In genomic region chr18:69899154-69899923, GRCh38 we compare ENCODE assay signal across 8 cellular contexts. TPM values are rescaled to one million over a fixed set of nuclear protein-coding genes. Genes with fewer than 3 reads are reported as not detected.
A peak's percentile ranks its signal among the peaks of the same experiment; 100 is the strongest.
DNase-seq lines count a peak whose midpoint lies in the region; ATAC-seq and FAIRE-seq lines count a peak whose summit lies in the region.
"Not testable (repeated sequence)": the region's sequence is repeated elsewhere in the genome, so short reads cannot be mapped to it uniquely, and the experiment has no call there.

No MANE protein-coding gene starts in this region.

- CTCF ChIA-PET in activated CD4-positive, alpha-beta T cell treated with anti-CD3 and anti-CD28 coated beads, Interleukin-2, amount 10 ng/mL, durations not matched to agents 7 days and 5 days (lab: Charles Lee) = interaction anchor here (0.8 to 2.2 kb wide), 9 partner anchors 9 to 77 kb away, joined by 3 to 9 read pairs (median 5); no protein-coding TSS in a partner anchor

- POLR2A ChIA-PET in activated CD4-positive, alpha-beta T cell treated with anti-CD3 and anti-CD28 coated beads, Interleukin-2, amount 10 ng/mL, durations not matched to agents 7 days and 5 days (lab: Charles Lee) = interaction anchor here (0.6 to 1.6 kb wide), 2 partner anchors 45 to 47 kb away, joined by 3 read pairs; no protein-coding TSS in a partner anchor

- not testable (repeated sequence) for H3K9me3 Mint-ChIP-seq in CD4-positive, CD25-positive, alpha-beta regulatory T cell; T-helper 1 cell treated with Interleukin-12 subunit alpha and Interleukin-12 subunit beta and Interleukin-4 antibody, amounts not matched to agents 30 μg/mL and 1 μg/mL, for 36 hours; activated CD4-positive, alpha-beta T cell treated with anti-CD3 and anti-CD28 coated beads, Interleukin-2, amount 10 ng/mL, durations not matched to agents 7 days and 5 days; activated T-cell treated with anti-CD3 and anti-CD28 coated beads, Interleukin-2, amount 50 U/mL, for 4 hours; activated naive CD4-positive, alpha-beta T cell treated with anti-CD3 and anti-CD28 coated beads, Interleukin-2, amount 50 U/mL, for 24 hours; central memory CD8-positive, alpha-beta T cell; natural killer cell treated with Interleukin-12 subunit alpha and Interleukin-12 subunit beta and Interleukin-15 and Interleukin-18, amount 100 ng/mL, for 72 hours

- peak overlapping the region in 1 of 3 donors; percentile 18 for H3K27ac Mint-ChIP-seq in CD4-positive, CD25-positive, alpha-beta regulatory T cell
- peak overlapping the region; percentile 86 for H3K27ac Mint-ChIP-seq in T-helper 1 cell treated with Interleukin-12 subunit alpha and Interleukin-12 subunit beta and Interleukin-4 antibody, amounts not matched to agents 30 μg/mL and 1 μg/mL, for 36 hours
- H3K27ac Mint-ChIP-seq in activated CD4-positive, alpha-beta T cell treated with anti-CD3 and anti-CD28 coated beads, Interleukin-2, amount 10 ng/mL, durations not matched to agents 7 days and 5 days = peak overlapping the region; percentile 87
- H3K27ac Mint-ChIP-seq in activated naive CD4-positive, alpha-beta T cell treated with anti-CD3 and anti-CD28 coated beads, Interleukin-2, amount 50 U/mL, for 24 hours = peak overlapping the region; percentile 24
- not testable (repeated sequence) for H3K27ac Mint-ChIP-seq in central memory CD8-positive, alpha-beta T cell (ENCODE audit: low read depth)
- H3K27ac Mint-ChIP-seq in natural killer cell treated with Interleukin-12 subunit alpha and Interleukin-12 subunit beta and Interleukin-15 and Interleukin-18, amount 100 ng/mL, for 72 hours = peak overlapping the region; percentile 96 to 97

- H3K4me1 Mint-ChIP-seq in CD4-positive, CD25-positive, alpha-beta regulatory T cell = peaks cover 23 to 34% (median 30%) of the 10 kb centered on the region in 4 donors
- H3K4me1 Mint-ChIP-seq in T-helper 1 cell treated with Interleukin-12 subunit alpha and Interleukin-12 subunit beta and Interleukin-4 antibody, amounts not matched to agents 30 μg/mL and 1 μg/mL, for 36 hours (ENCODE audit: low read depth) = peaks cover 63% of the 10 kb centered on the region
- peaks cover 65% of the 10 kb centered on the region for H3K4me1 Mint-ChIP-seq in activated CD4-positive, alpha-beta T cell treated with anti-CD3 and anti-CD28 coated beads, Interleukin-2, amount 10 ng/mL, durations not matched to agents 7 days and 5 days
- H3K4me1 Mint-ChIP-seq in activated T-cell treated with anti-CD3 and anti-CD28 coated beads, Interleukin-2, amount 50 U/mL, for 4 hours (ENCODE audit: low read depth) = peaks cover 72% of the 10 kb centered on the region
- H3K4me1 Mint-ChIP-seq in activated naive CD4-positive, alpha-beta T cell treated with anti-CD3 and anti-CD28 coated beads, Interleukin-2, amount 50 U/mL, for 24 hours = peaks cover 64% of the 10 kb centered on the region
- peaks cover 45% of the 10 kb centered on the region for H3K4me1 Mint-ChIP-seq in central memory CD8-positive, alpha-beta T cell
- peaks cover 64 to 66% of the 10 kb centered on the region in 2 donors for H3K4me1 Mint-ChIP-seq in natural killer cell treated with Interleukin-12 subunit alpha and Interleukin-12 subunit beta and Interleukin-15 and Interleukin-18, amount 100 ng/mL, for 72 hours (ENCODE audit: low read depth in 2 of 2)

- H3K27me3 Mint-ChIP-seq in CD4-positive, CD25-positive, alpha-beta regulatory T cell; T-helper 1 cell treated with Interleukin-12 subunit alpha and Interleukin-12 subunit beta and Interleukin-4 antibody, amounts not matched to agents 30 μg/mL and 1 μg/mL, for 36 hours (ENCODE audit: low read depth); activated CD4-positive, alpha-beta T cell treated with anti-CD3 and anti-CD28 coated beads, Interleukin-2, amount 10 ng/mL, durations not matched to agents 7 days and 5 days; activated T-cell treated with anti-CD3 and anti-CD28 coated beads, Interleukin-2, amount 50 U/mL, for 4 hours (ENCODE audit: low read depth); activated naive CD4-positive, alpha-beta T cell treated with anti-CD3 and anti-CD28 coated beads, Interleukin-2, amount 50 U/mL, for 24 hours; central memory CD8-positive, alpha-beta T cell; natural killer cell treated with Interleukin-12 subunit alpha and Interleukin-12 subunit beta and Interleukin-15 and Interleukin-18, amount 100 ng/mL, for 72 hours: not testable (repeated sequence)

- not testable (repeated sequence) for H3K4me3 ChIP-seq in CD4-positive, CD25-positive, alpha-beta regulatory T cell (ENCODE audit: low read depth, low read length)

- not testable (repeated sequence) for H3K27me3 ChIP-seq in CD4-positive, CD25-positive, alpha-beta regulatory T cell (ENCODE audit: control insufficient read depth, insufficient read depth, low read length)

- H3K36me3 Mint-ChIP-seq in CD4-positive, CD25-positive, alpha-beta regulatory T cell = peaks cover 26% of the 10 kb centered on the region
- H3K36me3 Mint-ChIP-seq in T-helper 1 cell treated with Interleukin-12 subunit alpha and Interleukin-12 subunit beta and Interleukin-4 antibody, amounts not matched to agents 30 μg/mL and 1 μg/mL, for 36 hours (ENCODE audit: low read depth) = peaks cover 54% of the 10 kb centered on the region
- peaks cover 73% of the 10 kb centered on the region for H3K36me3 Mint-ChIP-seq in activated CD4-positive, alpha-beta T cell treated with anti-CD3 and anti-CD28 coated beads, Interleukin-2, amount 10 ng/mL, durations not matched to agents 7 days and 5 days (ENCODE audit: low read depth)
- peaks cover 43% of the 10 kb centered on the region for H3K36me3 Mint-ChIP-seq in activated T-cell treated with anti-CD3 and anti-CD28 coated beads, Interleukin-2, amount 50 U/mL, for 4 hours (ENCODE audit: insufficient read depth)
- peaks cover 28% of the 10 kb centered on the region for H3K36me3 Mint-ChIP-seq in activated naive CD4-positive, alpha-beta T cell treated with anti-CD3 and anti-CD28 coated beads, Interleukin-2, amount 50 U/mL, for 24 hours
- not testable (repeated sequence) for H3K36me3 Mint-ChIP-seq in central memory CD8-positive, alpha-beta T cell (ENCODE audit: insufficient read depth)
- H3K36me3 Mint-ChIP-seq in natural killer cell treated with Interleukin-12 subunit alpha and Interleukin-12 subunit beta and Interleukin-15 and Interleukin-18, amount 100 ng/mL, for 72 hours = peaks cover 32% of the 10 kb centered on the region

- H3K4me3 Mint-ChIP-seq in CD4-positive, CD25-positive, alpha-beta regulatory T cell = peak overlapping the region in 3 of 4 donors; percentile 46 to 62 (median 54)
- peak overlapping the region; percentile 82 for H3K4me3 Mint-ChIP-seq in T-helper 1 cell treated with Interleukin-12 subunit alpha and Interleukin-12 subunit beta and Interleukin-4 antibody, amounts not matched to agents 30 μg/mL and 1 μg/mL, for 36 hours
- H3K4me3 Mint-ChIP-seq in activated CD4-positive, alpha-beta T cell treated with anti-CD3 and anti-CD28 coated beads, Interleukin-2, amount 10 ng/mL, durations not matched to agents 7 days and 5 days = peak overlapping the region; percentile 54
- peak overlapping the region; percentile 55 for H3K4me3 Mint-ChIP-seq in activated T-cell treated with anti-CD3 and anti-CD28 coated beads, Interleukin-2, amount 50 U/mL, for 4 hours
- peak overlapping the region; percentile 60 for H3K4me3 Mint-ChIP-seq in activated naive CD4-positive, alpha-beta T cell treated with anti-CD3 and anti-CD28 coated beads, Interleukin-2, amount 50 U/mL, for 24 hours
- H3K4me3 Mint-ChIP-seq in central memory CD8-positive, alpha-beta T cell = peak overlapping the region; percentile 50
- peak overlapping the region; percentile 90 for H3K4me3 Mint-ChIP-seq in natural killer cell treated with Interleukin-12 subunit alpha and Interleukin-12 subunit beta and Interleukin-15 and Interleukin-18, amount 100 ng/mL, for 72 hours

- peaks cover 16% of the 10 kb centered on the region for H3K4me1 ChIP-seq in CD4-positive, CD25-positive, alpha-beta regulatory T cell (ENCODE audit: control insufficient read depth, insufficient read depth, low read length, poor library complexity, severe bottlenecking)

- peaks cover 10% of the 10 kb centered on the region for H3K36me3 ChIP-seq in CD4-positive, CD25-positive, alpha-beta regulatory T cell (ENCODE audit: control insufficient read depth, insufficient read depth, low read length)

- H3K27ac ChIP-seq in CD4-positive, CD25-positive, alpha-beta regulatory T cell (ENCODE audit: insufficient read depth, low read length, poor library complexity, severe bottlenecking) = not testable (repeated sequence)

- not testable (repeated sequence) for H3K9me3 ChIP-seq in CD4-positive, CD25-positive, alpha-beta regulatory T cell (ENCODE audit: control insufficient read depth in 2 of 2, low read length in 2 of 2)

- not testable (repeated sequence) for DNase-seq in CD4-positive, CD25-positive, alpha-beta regulatory T cell; GM19239 (ENCODE audit: insufficient read length, low spot score); activated CD4-positive, alpha-beta T cell treated with anti-CD3 and anti-CD28 coated beads, Interleukin-2, amount 10 ng/mL, durations not matched to agents 7 days and 5 days; activated T-cell treated with anti-CD3 and anti-CD28 coated beads, Interleukin-2, amount 50 U/mL, for 4 hours; central memory CD8-positive, alpha-beta T cell (ENCODE audit: low spot score in 2 of 2)
- peak; percentile 67 for DNase-seq in natural killer cell treated with Interleukin-12 subunit alpha and Interleukin-12 subunit beta and Interleukin-15 and Interleukin-18, amount 100 ng/mL, for 72 hours (ENCODE audit: low spot score)

- peak; percentile 4 for FAIRE-seq in GM19239 (lab: Jason Lieb, UNC)

- ATAC-seq in CD4-positive, CD25-positive, alpha-beta regulatory T cell (ENCODE audit: low read depth in 2 of 2); central memory CD8-positive, alpha-beta T cell (replicated peaks; ENCODE audit: extremely low read depth, poor library complexity, severe bottlenecking): not testable (repeated sequence)
- ATAC-seq in activated T-cell treated with anti-CD3 and anti-CD28 coated beads, Interleukin-2, amount 50 U/mL, for 4 hours = peak; percentile 25 to 34
- peak; percentile 44 to 51 for ATAC-seq in natural killer cell treated with Interleukin-12 subunit alpha and Interleukin-12 subunit beta and Interleukin-15 and Interleukin-18, amount 100 ng/mL, for 72 hours

RNA-seq across cellular contexts. Expression of gene CD226, which starts 48.3 kb away (rescaled TPM):
- total RNA-seq in CD4-positive, CD25-positive, alpha-beta regulatory T cell = 65.1 TPM
- 10 to 100 TPM; 14.8 to 26.1 (median 15.5) TPM for polyA plus RNA-seq in CD4-positive, CD25-positive, alpha-beta regulatory T cell
- 100 to 1,000 TPM; 113 to 126 TPM for total RNA-seq in activated CD4-positive, alpha-beta T cell treated with anti-CD3 and anti-CD28 coated beads, Interleukin-2, amount 10 ng/mL, durations not matched to agents 7 days and 5 days
- total RNA-seq in activated T-cell treated with anti-CD3 and anti-CD28 coated beads, Interleukin-2, amount 50 U/mL, for 4 hours = 100 to 1,000 TPM; 129 to 168 (median 129) TPM
- total RNA-seq in natural killer cell treated with Interleukin-12 subunit alpha and Interleukin-12 subunit beta and Interleukin-15 and Interleukin-18, amount 100 ng/mL, for 72 hours = 100 to 1,000 TPM; 153 to 181 TPM
